In the genomic region with DNA sequence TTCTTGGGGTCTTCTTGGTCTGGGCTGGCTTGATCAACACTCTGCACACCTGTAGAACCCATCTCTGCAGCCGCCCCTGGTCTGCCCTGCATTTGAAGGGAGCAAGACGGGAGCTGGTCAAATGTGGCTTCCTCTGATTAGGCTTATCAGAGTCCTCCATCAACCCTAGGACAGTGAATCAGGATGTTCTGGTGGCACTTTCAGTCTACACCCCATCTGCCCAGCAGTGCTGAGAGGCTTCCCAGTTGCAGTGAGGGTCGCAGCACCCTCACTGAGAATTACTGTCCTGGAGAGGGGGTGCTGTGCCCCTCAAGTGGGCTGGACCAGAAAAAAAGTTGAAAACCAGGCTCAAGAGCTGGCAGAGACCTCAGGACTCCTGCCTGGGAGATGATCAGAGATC, we compare ENCODE assay signal across 23 cellular contexts.
DNase-seq lines count a peak whose midpoint lies in the region; ATAC-seq, FAIRE-seq and TF ChIP-seq lines count a peak whose summit lies in the region.
"Had no signal": no experiment of that assay in that cellular context is flagged by ENCODE, and none has a peak within 500 bp of the region (broad histone marks: within the 10 kb centered on the region; RNA-seq: fewer than 3 reads in every experiment).

No MANE protein-coding gene starts in this region.

- TF ChIP-seq RAD21 in H1 (IDR thresholded peaks at IDR 0.05 in 1 of 2, conservative IDR thresholded peaks at IDR 0.05 in 1 of 2; ENCODE audit: low read depth in 2 of 2, low read length in 2 of 2) = no peak

- no peak overlapping the region for H3K14ac ChIP-seq in H1 (ENCODE audit: insufficient read length)

- no peak overlapping the region for H4K5ac ChIP-seq in H1 (ENCODE audit: insufficient read length, low read depth, low read length)

- ATAC-seq in HG02973 (IDR thresholded peaks at IDR 0.05; ENCODE audit: unreplicated experiment) = no peak
- ATAC-seq: activated naive CD8-positive, alpha-beta T cell treated with anti-CD3 and anti-CD28 coated beads, Interleukin-2, amount 50 U/mL, for 24 hours; naive thymus-derived CD4-positive, alpha-beta T cell had no signal

- H3K4me3 Mint-ChIP-seq in osteocyte (ENCODE audit: unreplicated experiment) = no peak overlapping the region
- H3K4me3 Mint-ChIP-seq: activated naive CD8-positive, alpha-beta T cell treated with anti-CD3 and anti-CD28 coated beads, Interleukin-2, amount 50 U/mL, for 24 hours; CD4-positive, CD25-positive, alpha-beta regulatory T cell; H9; naive thymus-derived CD4-positive, alpha-beta T cell had no signal

- H2BK120ac ChIP-seq in H1 (replicated peaks; ENCODE audit: low read depth, low read length) = no peak overlapping the region

- no peak overlapping the region for H2AFZ ChIP-seq in H1 (ENCODE audit: low read length)
- H2AFZ ChIP-seq: parathyroid adenoma had no signal

- peak overlapping the region in 6 of 11 experiments; percentile 74 to 95 (median 82); a peak in 10 of 22 replicates for H3K4me2 ChIP-seq in BLaER1 treated with 17β-estradiol and CSF1 and Interleukin-3, amounts not matched to agents 10 nM and 100 nM
- no peak overlapping the region for H3K4me2 ChIP-seq in H1 (ENCODE audit: insufficient read depth in 1 of 2, low read depth in 2 of 2, low read length in 2 of 2)

- H3K4me1 Mint-ChIP-seq in osteocyte (ENCODE audit: unreplicated experiment) = no peaks in the 10 kb centered on the region

- H3K27ac ChIP-seq in BLaER1 treated with 17β-estradiol and CSF1 and Interleukin-3, amounts not matched to agents 10 nM and 100 nM = no peak overlapping the region
- H3K27ac ChIP-seq in H1 (ENCODE audit: low read depth, low read length) (no peak overlapping the region), RWPE1 (no peak overlapping the region)
- H3K27ac ChIP-seq: brain microvascular endothelial cell, parathyroid adenoma had no signal

- H2AK5ac ChIP-seq in H1 (ENCODE audit: low read depth, low read length) = no peak overlapping the region; the same call in 1 of the 2 replicates

- no peak overlapping the region for H3K23ac ChIP-seq in H1 (ENCODE audit: insufficient read length)

- H3K27ac Mint-ChIP-seq in osteocyte (ENCODE audit: unreplicated experiment) = no peak overlapping the region
- H3K27ac Mint-ChIP-seq: activated naive CD8-positive, alpha-beta T cell treated with anti-CD3 and anti-CD28 coated beads, Interleukin-2, amount 50 U/mL, for 24 hours; activated T-helper 2 cell treated with anti-CD3 and anti-CD28 coated beads, Interferon-gamma antibody, Interleukin-2, Interleukin-4, amounts not matched to agents 10 μg/mL and 5 μg/mL and 100 μg/mL, durations not matched to agents 14 hours and 24 hours and 36 hours; CD4-positive, CD25-positive, alpha-beta regulatory T cell; naive thymus-derived CD4-positive, alpha-beta T cell had no signal

- H2BK5ac ChIP-seq in H1 (ENCODE audit: low read depth, low read length) = no peak overlapping the region

- no peaks in the 10 kb centered on the region for H3K9me3 ChIP-seq in BLaER1 treated with 17β-estradiol and CSF1 and Interleukin-3, amounts not matched to agents 10 nM and 100 nM (replicated peaks in 1 of 11)
- no peaks in the 10 kb centered on the region for H3K9me3 ChIP-seq in H1 (ENCODE audit: insufficient read depth in 2 of 2, low read depth in 1 of 2, low read length in 1 of 2)

- peaks cover 0 to 24% (median 0%) of the 10 kb centered on the region in 11 experiments; a peak in 6 of 22 replicates for H3K36me3 ChIP-seq in BLaER1 treated with 17β-estradiol and CSF1 and Interleukin-3, amounts not matched to agents 10 nM and 100 nM
- H3K36me3 ChIP-seq in H1 (ENCODE audit: control insufficient read depth in 2 of 4, insufficient read depth in 4 of 4, low read length in 3 of 4) = no peaks in the 10 kb centered on the region
- H3K36me3 ChIP-seq: brain microvascular endothelial cell had no signal

- peaks cover 3% of the 10 kb centered on the region for H3K36me3 Mint-ChIP-seq in osteocyte (ENCODE audit: unreplicated experiment)
- H3K36me3 Mint-ChIP-seq: CD4-positive, CD25-positive, alpha-beta regulatory T cell; naive thymus-derived CD4-positive, alpha-beta T cell had no signal

- H2BK15ac ChIP-seq in H1 (ENCODE audit: low read length) = no peak overlapping the region

- H3K79me1 ChIP-seq in H1 (ENCODE audit: low read depth, low read length) = no peaks in the 10 kb centered on the region

- no peak overlapping the region for H4K91ac ChIP-seq in H1 (replicated peaks; ENCODE audit: insufficient read length, low read length)

- peaks cover 0 to 10% (median 6%) of the 10 kb centered on the region in 11 experiments; a peak in 7 of 22 replicates for H3K27me3 ChIP-seq in BLaER1 treated with 17β-estradiol and CSF1 and Interleukin-3, amounts not matched to agents 10 nM and 100 nM
- no peaks in the 10 kb centered on the region for H3K27me3 ChIP-seq in H1 (replicated peaks in 1 of 4; ENCODE audit: control insufficient read depth in 3 of 4, extremely low read depth in 1 of 4, insufficient read depth in 3 of 4, low read length in 3 of 4)
- H3K27me3 ChIP-seq: brain microvascular endothelial cell had no signal

- H3K4ac ChIP-seq in H1 (replicated peaks; ENCODE audit: insufficient read length, low read depth, low read length) = no peak overlapping the region

- no peaks in the 10 kb centered on the region for H3K9me3 Mint-ChIP-seq in osteocyte (ENCODE audit: unreplicated experiment)
- H3K9me3 Mint-ChIP-seq: activated naive CD8-positive, alpha-beta T cell treated with anti-CD3 and anti-CD28 coated beads, Interleukin-2, amount 50 U/mL, for 24 hours; activated T-helper 2 cell treated with anti-CD3 and anti-CD28 coated beads, Interferon-gamma antibody, Interleukin-2, Interleukin-4, amounts not matched to agents 10 μg/mL and 5 μg/mL and 100 μg/mL, durations not matched to agents 14 hours and 24 hours and 36 hours; H9 had no signal

- DNase-seq in OCI-M1 (lab: John Stamatoyannopoulos, UW) (peak; percentile 55), H1 (ENCODE audit: low read depth in 1 of 2, low spot score in 2 of 2) (peak in 1 of 2 experiments; percentile 40), osteocyte (ENCODE audit: extremely low spot score, unreplicated experiment) (peak; percentile 73), Ammon's horn (ENCODE audit: low spot score) (no peak), RWPE1 (ENCODE audit: low spot score) (no peak)
- DNase-seq: activated CD4-positive, alpha-beta T cell treated with anti-CD3 and anti-CD28 coated beads for 4 hours; activated naive CD8-positive, alpha-beta T cell treated with anti-CD3 and anti-CD28 coated beads, Interleukin-2, amount 50 U/mL, for 24 hours; brain microvascular endothelial cell; CD4-positive, CD25-positive, alpha-beta regulatory T cell; DMS53; effector memory CD4-positive, alpha-beta T cell; GDM1; kidney glomerular epithelial cell; mesendoderm; naive thymus-derived CD4-positive, alpha-beta T cell; stimulated activated CD4-positive, alpha-beta T cell treated with anti-CD3 and anti-CD28 coated beads, Interleukin-1b, Interleukin-23, amount 100 ng/mL, for 48 hours; T1000 had no signal

- TF ChIP-seq CTCF in H1 (IDR thresholded peaks at IDR 0.05; ENCODE audit: control extremely low read depth in 1 of 3, insufficient read depth in 1 of 3, low read depth in 1 of 3, low read length in 3 of 3) (no peak), osteocyte (IDR thresholded peaks at IDR 0.05) (no peak), RWPE1 (conservative IDR thresholded peaks at IDR 0.05; ENCODE audit: low read depth) (no peak)

- 92% methylated on average over 3 of the region's 3 CpGs; no CpG with 5 or more reads in 1 of the 2 experiments for WGBS in H1 (ENCODE audit: extremely low coverage in 1 of 2, insufficient coverage in 1 of 2, insufficient read length in 1 of 2, insufficient replicate concordance in 2 of 2, low coverage in 1 of 2, low lambda C conversion rate in 2 of 2, missing lambda C conversion rate in 1 of 2), 2 experiments

- POLR2A ChIA-PET in H1 (lab: Charles Lee; ENCODE audit: partially characterized antibody) (interaction anchor here (0.8 kb wide), 1 partner anchor 11 kb away, joined by 3 read pairs; no protein-coding TSS in a partner anchor), RWPE1 (lab: Yijun Ruan, JAX; ENCODE audit: low non-redundant PET) (no interaction called here)

- no peak overlapping the region for H3K9ac ChIP-seq in BLaER1 treated with 17β-estradiol and CSF1 and Interleukin-3, amounts not matched to agents 10 nM and 100 nM
- no peak overlapping the region for H3K9ac ChIP-seq in H1 (replicated peaks in 1 of 4; ENCODE audit: extremely low read depth in 1 of 4, low read depth in 3 of 4, low read length in 3 of 4)
- H3K9ac ChIP-seq: parathyroid adenoma had no signal

- no peak overlapping the region for H3K4me3 ChIP-seq in BLaER1 treated with 17β-estradiol and CSF1 and Interleukin-3, amounts not matched to agents 10 nM and 100 nM
- no peak overlapping the region for H3K4me3 ChIP-seq in H1 (ENCODE audit: extremely low read depth in 1 of 4, insufficient read depth in 2 of 4, low read depth in 3 of 4, low read length in 4 of 4)

- no peaks in the 10 kb centered on the region for H3K27me3 Mint-ChIP-seq in osteocyte (ENCODE audit: unreplicated experiment)

- no peak for TF ChIP-seq POLR2A in H1 (IDR thresholded peaks at IDR 0.05; ENCODE audit: control extremely low read depth in 1 of 2, low read depth in 2 of 2, low read length in 2 of 2)

- H4K8ac ChIP-seq in H1 (ENCODE audit: extremely low read depth, insufficient read depth, low read length) = no peak overlapping the region

- H3K79me2 ChIP-seq in H1 (ENCODE audit: control insufficient read depth in 1 of 2, insufficient read depth in 2 of 2, low read length in 2 of 2) = no peaks in the 10 kb centered on the region
- H3K79me2 ChIP-seq: parathyroid adenoma had no signal

- CTCF ChIA-PET in H1 (lab: Charles Lee; ENCODE audit: partially characterized antibody) = interaction anchor here (0.7 to 3.0 kb wide), 2 partner anchors 8 to 387 kb away, joined by 3 to 10 read pairs; no protein-coding TSS in a partner anchor
- CTCF ChIA-PET in RWPE1 (lab: Yijun Ruan, JAX) = interaction anchor here (0.7 to 1.1 kb wide), 2 partner anchors 12 to 173 kb away, joined by 3 read pairs; no protein-coding TSS in a partner anchor

- no peak overlapping the region for H2BK20ac ChIP-seq in H1 (ENCODE audit: low read length)

- 0 out of 2 replicates have a peak overlapping the region, but pooled peaks have one; percentile 60 for H3K18ac ChIP-seq in H1 (ENCODE audit: extremely low read depth, low read length)

- H4K20me1 ChIP-seq in BLaER1 treated with 17β-estradiol and CSF1 and Interleukin-3, amounts not matched to agents 10 nM and 100 nM = peaks cover 0 to 27% (median 5%) of the 10 kb centered on the region in 11 experiments; a peak in 4 of 22 replicates
- H4K20me1 ChIP-seq in H1 (replicated peaks in 1 of 2; ENCODE audit: control insufficient read depth in 1 of 2, insufficient read depth in 2 of 2, low read length in 2 of 2) = no peaks in the 10 kb centered on the region

- FAIRE-seq in H1 (lab: Jason Lieb, UNC) = no peak
- FAIRE-seq: GM18507 had no signal

- H2BK12ac ChIP-seq in H1 (ENCODE audit: low read depth, low read length) = no peak overlapping the region

- peaks cover 32 to 70% (median 59%) of the 10 kb centered on the region in 10 experiments for H3K4me1 ChIP-seq in BLaER1 treated with 17β-estradiol and CSF1 and Interleukin-3, amounts not matched to agents 10 nM and 100 nM
- peaks cover 0 to 12% (median 5%) of the 10 kb centered on the region in 4 experiments; a peak in 3 of 7 replicates for H3K4me1 ChIP-seq in H1 (replicated peaks in 1 of 4; ENCODE audit: control insufficient read depth in 3 of 4, insufficient read depth in 4 of 4, low read length in 3 of 4)

- no peak overlapping the region for H3K56ac ChIP-seq in H1 (replicated peaks; ENCODE audit: insufficient read length, low read depth, low read length)

- no peaks in the 10 kb centered on the region for H3K23me2 ChIP-seq in H1 (ENCODE audit: low read depth, low read length)

- TF ChIP-seq EP300 in H1 (IDR thresholded peaks at IDR 0.05; ENCODE audit: borderline replicate concordance in 1 of 2, low read depth in 2 of 2, low read length in 2 of 2) = no peak

Comparison
In these comparisons a context has a peak if more than half of its experiments do, and no peak if none do; other contexts are left out.
1. H3K4me2 ChIP-seq: peak in BLaER1 treated with 17β-estradiol and CSF1 and Interleukin-3, amounts not matched to agents 10 nM and 100 nM (6 of 11); none in H1 (0 of 2).
2. DNase-seq: peak in OCI-M1 (single experiment) and osteocyte (single experiment); none in Ammon's horn (single experiment) and RWPE1 (single experiment).